37 cellular contexts compared by ENCODE assay signal in the genomic region with DNA sequence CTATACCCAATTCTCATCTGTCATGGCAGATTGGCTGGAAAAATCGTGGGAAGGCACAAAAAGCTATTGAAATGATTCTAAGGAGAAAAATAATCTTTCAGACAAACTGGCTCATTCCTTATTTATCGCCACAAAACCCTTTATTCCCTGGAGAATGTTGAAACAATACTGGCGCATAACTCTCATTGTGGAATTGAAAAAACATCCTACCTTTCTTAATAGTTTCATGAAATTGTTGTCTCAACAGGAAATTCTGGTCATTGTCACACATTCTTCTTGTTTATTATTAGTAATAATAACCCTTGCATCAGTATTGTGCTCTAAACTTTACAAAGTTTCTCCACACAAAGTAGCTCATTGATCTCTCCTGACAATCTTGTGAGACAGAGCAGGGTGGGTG. TPM values are rescaled to one million over a fixed set of nuclear protein-coding genes. Genes with fewer than 3 reads are reported as not detected.
"Had no signal": no experiment of that assay in that cellular context is flagged by ENCODE, and none has a peak within 500 bp of the region (broad histone marks: within the 10 kb centered on the region; RNA-seq: fewer than 3 reads in every experiment).

No MANE protein-coding gene starts in this region.

- H3K27ac Mint-ChIP-seq: activated CD4-positive, alpha-beta memory T cell treated with anti-CD3 and anti-CD28 coated beads, Interleukin-2, amount 10 ng/mL, durations not matched to agents 7 days and 5 days; activated CD4-positive, alpha-beta T cell treated with anti-CD3 and anti-CD28 coated beads for 36 hours; activated CD4-positive, alpha-beta T cell treated with anti-CD3 and anti-CD28 coated beads, Interleukin-2, amount 10 ng/mL, durations not matched to agents 7 days and 5 days; activated CD8-positive, alpha-beta T cell treated with anti-CD3 and anti-CD28 coated beads, Interleukin-2, amount 10 ng/mL, durations not matched to agents 7 days and 5 days; activated naive CD4-positive, alpha-beta T cell treated with anti-CD3 and anti-CD28 coated beads, Interleukin-2, amount 10 ng/mL, durations not matched to agents 7 days and 5 days; activated naive CD4-positive, alpha-beta T cell treated with anti-CD3 and anti-CD28 coated beads, Interleukin-2, amount 50 U/mL, for 24 hours; activated naive CD8-positive, alpha-beta T cell; activated naive CD8-positive, alpha-beta T cell treated with anti-CD3 and anti-CD28 coated beads, Interleukin-2, amount 10 ng/mL, durations not matched to agents 7 days and 5 days; activated naive CD8-positive, alpha-beta T cell treated with anti-CD3 and anti-CD28 coated beads, Interleukin-2, amount 50 U/mL, for 24 hours; activated T-cell treated with anti-CD3 and anti-CD28 coated beads, Interleukin-2, amount 50 U/mL, for 24 hours; activated T-helper 2 cell treated with anti-CD3 and anti-CD28 coated beads, Interferon-gamma antibody, Interleukin-2, Interleukin-4, amounts not matched to agents 10 μg/mL and 5 μg/mL and 100 μg/mL, durations not matched to agents 14 hours and 24 hours and 36 hours; T-helper 1 cell treated with Interleukin-12 subunit alpha and Interleukin-12 subunit beta and Interleukin-4 antibody, amounts not matched to agents 30 μg/mL and 1 μg/mL, for 36 hours; T-helper 2 cell treated with Interferon-gamma antibody and Interleukin-4, amounts not matched to agents 5 μg/mL and 100 μg/mL, for 36 hours; WTC11 had no signal

- H3K9me3 Mint-ChIP-seq: activated CD4-positive, alpha-beta memory T cell treated with anti-CD3 and anti-CD28 coated beads, Interleukin-2, amount 10 ng/mL, durations not matched to agents 7 days and 5 days; activated CD4-positive, alpha-beta T cell treated with anti-CD3 and anti-CD28 coated beads, Interleukin-2, amount 10 ng/mL, durations not matched to agents 7 days and 5 days; activated naive CD4-positive, alpha-beta T cell treated with anti-CD3 and anti-CD28 coated beads, Interleukin-2, amount 10 ng/mL, durations not matched to agents 7 days and 5 days; activated naive CD4-positive, alpha-beta T cell treated with anti-CD3 and anti-CD28 coated beads, Interleukin-2, amount 50 U/mL, for 24 hours; activated T-helper 2 cell treated with anti-CD3 and anti-CD28 coated beads, Interferon-gamma antibody, Interleukin-2, Interleukin-4, amounts not matched to agents 10 μg/mL and 5 μg/mL and 100 μg/mL, durations not matched to agents 14 hours and 24 hours and 36 hours; central memory CD8-positive, alpha-beta T cell; T-helper 1 cell treated with Interleukin-12 subunit alpha and Interleukin-12 subunit beta and Interleukin-4 antibody, amounts not matched to agents 30 μg/mL and 1 μg/mL, for 36 hours; T-helper 2 cell treated with Interferon-gamma antibody and Interleukin-4, amounts not matched to agents 5 μg/mL and 100 μg/mL, for 36 hours had no signal

- H3K27ac ChIP-seq: ascending aorta, VCaP had no signal

- H3K4me1 ChIP-seq: ascending aorta had no signal

- H3K4me3 ChIP-seq: ascending aorta, cardiac muscle cell had no signal

- H3K4me3 Mint-ChIP-seq: activated CD4-positive, alpha-beta memory T cell treated with anti-CD3 and anti-CD28 coated beads, Interleukin-2, amount 10 ng/mL, durations not matched to agents 7 days and 5 days; activated CD4-positive, alpha-beta T cell treated with anti-CD3 and anti-CD28 coated beads for 36 hours; activated CD4-positive, alpha-beta T cell treated with anti-CD3 and anti-CD28 coated beads, Interleukin-2, amount 10 ng/mL, durations not matched to agents 7 days and 5 days; activated CD8-positive, alpha-beta T cell treated with anti-CD3 and anti-CD28 coated beads, Interleukin-2, amount 10 ng/mL, durations not matched to agents 7 days and 5 days; activated naive CD4-positive, alpha-beta T cell treated with anti-CD3 and anti-CD28 coated beads, Interleukin-2, amount 10 ng/mL, durations not matched to agents 7 days and 5 days; activated naive CD4-positive, alpha-beta T cell treated with anti-CD3 and anti-CD28 coated beads, Interleukin-2, amount 50 U/mL, for 24 hours; activated naive CD8-positive, alpha-beta T cell; activated naive CD8-positive, alpha-beta T cell treated with anti-CD3 and anti-CD28 coated beads, Interleukin-2, amount 10 ng/mL, durations not matched to agents 7 days and 5 days; activated naive CD8-positive, alpha-beta T cell treated with anti-CD3 and anti-CD28 coated beads, Interleukin-2, amount 50 U/mL, for 24 hours; activated T-cell treated with anti-CD3 and anti-CD28 coated beads, Interleukin-2, amount 50 U/mL, for 24 hours; brain; central memory CD8-positive, alpha-beta T cell; T-helper 1 cell treated with Interleukin-12 subunit alpha and Interleukin-12 subunit beta and Interleukin-4 antibody, amounts not matched to agents 30 μg/mL and 1 μg/mL, for 36 hours; T-helper 2 cell treated with Interferon-gamma antibody and Interleukin-4, amounts not matched to agents 5 μg/mL and 100 μg/mL, for 36 hours; WTC11 had no signal

- H3K4me1 Mint-ChIP-seq: activated CD4-positive, alpha-beta memory T cell treated with anti-CD3 and anti-CD28 coated beads, Interleukin-2, amount 10 ng/mL, durations not matched to agents 7 days and 5 days; activated naive CD4-positive, alpha-beta T cell treated with anti-CD3 and anti-CD28 coated beads, Interleukin-2, amount 10 ng/mL, durations not matched to agents 7 days and 5 days; central memory CD8-positive, alpha-beta T cell; WTC11 had no signal

- H3K27me3 ChIP-seq: ascending aorta, cardiac muscle cell had no signal

- H3K36me3 ChIP-seq: ascending aorta, cardiac muscle cell had no signal

- DNase-seq: activated CD4-positive, alpha-beta memory T cell treated with anti-CD3 and anti-CD28 coated beads, Interleukin-2, amount 10 ng/mL, durations not matched to agents 7 days and 5 days; activated CD4-positive, alpha-beta T cell treated with anti-CD3 and anti-CD28 coated beads for 1 hour; activated CD4-positive, alpha-beta T cell treated with anti-CD3 and anti-CD28 coated beads for 36 hours; activated CD4-positive, alpha-beta T cell treated with anti-CD3 and anti-CD28 coated beads for 48 hours; activated CD4-positive, alpha-beta T cell treated with anti-CD3 and anti-CD28 coated beads, Interleukin-2, amount 10 ng/mL, durations not matched to agents 7 days and 5 days; activated CD4-positive, alpha-beta T cell treated with anti-CD3 and anti-CD28 coated beads, Interleukin-2, amount 50 U/mL, for 48 hours; activated CD4-positive, CD25-positive, alpha-beta regulatory T cell; activated CD8-positive, alpha-beta memory T cell treated with anti-CD3 and anti-CD28 coated beads, Interleukin-2, amount 50 U/mL, for 48 hours; activated CD8-positive, alpha-beta T cell treated with anti-CD3 and anti-CD28 coated beads, Interleukin-2, amount 10 ng/mL, durations not matched to agents 7 days and 5 days; activated effector memory CD4-positive, alpha-beta T cell treated with Interleukin-2 at 50 U/mL for 16 hours; activated gamma-delta T cell; activated naive CD4-positive, alpha-beta T cell treated with anti-CD3 and anti-CD28 coated beads, Interleukin-2, amount 10 ng/mL, durations not matched to agents 7 days and 5 days; activated naive CD4-positive, alpha-beta T cell treated with Interleukin-2 at 50 U/mL for 16 hours; activated naive CD8-positive, alpha-beta T cell treated with anti-CD3 and anti-CD28 coated beads, Interleukin-2, amount 10 ng/mL, durations not matched to agents 7 days and 5 days; activated naive CD8-positive, alpha-beta T cell treated with anti-CD3 and anti-CD28 coated beads, Interleukin-2, amount 50 U/mL, for 24 hours; activated T-cell treated with anti-CD3 and anti-CD28 coated beads, Interleukin-2, amount 50 U/mL, for 24 hours; activated T-cell treated with anti-CD3 and anti-CD28 coated beads, Interleukin-2, amount 50 U/mL, for 48 hours; amygdala; anterior cingulate cortex; caudate nucleus; cerebellar nuclear complex; SW 1271; T-helper 1 cell; T-helper 2 cell; T-helper 9 cell had no signal

- ATAC-seq: activated CD4-positive, alpha-beta T cell treated with anti-CD3 and anti-CD28 coated beads for 36 hours; activated CD4-positive, CD25-positive, alpha-beta regulatory T cell treated with anti-CD3 and anti-CD28 coated beads, Interleukin-2, amount 50 U/mL, for 24 hours; activated CD8-positive, alpha-beta T cell treated with anti-CD3 and anti-CD28 coated beads, Interleukin-2, amount 10 ng/mL, durations not matched to agents 7 days and 5 days; activated naive CD8-positive, alpha-beta T cell treated with anti-CD3 and anti-CD28 coated beads, Interleukin-2, amount 50 U/mL, for 24 hours; WTC11 had no signal

- H3K36me3 Mint-ChIP-seq: activated naive CD4-positive, alpha-beta T cell treated with anti-CD3 and anti-CD28 coated beads, Interleukin-2, amount 10 ng/mL, durations not matched to agents 7 days and 5 days; activated naive CD4-positive, alpha-beta T cell treated with anti-CD3 and anti-CD28 coated beads, Interleukin-2, amount 50 U/mL, for 24 hours; activated naive CD8-positive, alpha-beta T cell; activated naive CD8-positive, alpha-beta T cell treated with anti-CD3 and anti-CD28 coated beads, Interleukin-2, amount 10 ng/mL, durations not matched to agents 7 days and 5 days; brain had no signal

RNA-seq across cellular contexts. Expression of a gene that starts 48.9 kb away (rescaled TPM):
- total RNA-seq: activated CD4-positive, alpha-beta T cell treated with anti-CD3 and anti-CD28 coated beads for 36 hours; activated T-helper 2 cell treated with anti-CD3 and anti-CD28 coated beads, Interferon-gamma antibody, Interleukin-2, Interleukin-4, amounts not matched to agents 10 μg/mL and 5 μg/mL and 100 μg/mL, durations not matched to agents 14 hours and 24 hours and 36 hours had no signal
